ENCODE assay signal across 1 cellular context in the genomic region with DNA sequence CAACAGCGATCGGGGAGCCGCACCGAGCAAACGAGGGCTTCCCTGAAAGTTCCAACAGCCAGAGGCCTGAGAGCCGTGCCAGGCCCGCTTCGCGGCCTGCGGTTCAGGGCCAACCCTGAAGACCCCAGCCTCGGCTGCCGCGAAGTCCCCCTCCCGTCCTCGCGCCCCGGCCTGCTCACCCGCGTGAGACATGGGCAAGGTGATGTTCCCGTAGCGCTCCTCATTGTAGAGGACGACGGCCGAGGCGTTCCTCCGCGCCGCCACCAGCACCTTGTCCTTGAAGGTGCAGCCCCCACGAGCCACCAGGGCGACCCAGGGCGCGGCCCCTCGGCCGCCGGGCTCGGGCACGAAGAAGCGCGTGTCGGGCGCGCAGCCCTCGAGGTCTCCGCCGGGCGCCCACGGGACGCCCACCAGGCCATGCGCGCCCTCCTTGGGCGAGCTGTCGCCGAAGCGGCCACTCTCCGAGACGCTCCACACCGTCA.
TF ChIP-seq lines count a peak whose summit lies in the region.

No MANE protein-coding gene starts in this region.

TF ChIP-seq in HepG2, 621 proteins besides CTCF, POLR2A, EP300 and RAD21 (continued from another document):
- TF ChIP-seq, protein P1, sequence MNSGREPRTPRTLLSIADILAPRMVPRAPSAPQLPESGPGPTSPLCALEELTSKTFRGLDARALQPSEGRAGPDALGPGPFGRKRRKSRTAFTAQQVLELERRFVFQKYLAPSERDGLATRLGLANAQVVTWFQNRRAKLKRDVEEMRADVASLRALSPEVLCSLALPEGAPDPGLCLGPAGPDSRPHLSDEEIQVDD (CRISPR knock-in tag; IDR thresholded peaks at IDR 0.05; ENCODE audit: borderline replicate concordance): peak; percentile 90; the same call in 1 of the 2 replicates
- TF ChIP-seq SSRP1 (CRISPR knock-in tag; IDR thresholded peaks at IDR 0.05) (no peak), ZNF841 (CRISPR knock-in tag; IDR thresholded peaks at IDR 0.05; ENCODE audit: borderline replicate concordance) (0 out of 2 replicates have a peak, but pooled peaks have one; percentile 5), MAF1 (CRISPR knock-in tag; IDR thresholded peaks at IDR 0.05; ENCODE audit: borderline replicate concordance) (0 out of 2 replicates have a peak, but pooled peaks have one; percentile 32), SMARCC2 (IDR thresholded peaks at IDR 0.05) (no peak), FOXA3 (CRISPR knock-in tag; IDR thresholded peaks at IDR 0.05) (no peak), ZNF790 (CRISPR knock-in tag; IDR thresholded peaks at IDR 0.05; ENCODE audit: borderline replicate concordance) (peak; percentile 11), NFIC (IDR thresholded peaks at IDR 0.05; ENCODE audit: low read length) (no peak), ZNF615 (CRISPR knock-in tag; IDR thresholded peaks at IDR 0.05; ENCODE audit: borderline replicate concordance) (0 out of 2 replicates have a peak, but pooled peaks have one; percentile 55), MAFG (CRISPR knock-in tag; IDR thresholded peaks at IDR 0.05) (peak; percentile 59; the same call in 1 of the 2 replicates), HMG20B (CRISPR knock-in tag; conservative IDR thresholded peaks at IDR 0.05) (no peak), ZNF879 (CRISPR knock-in tag; IDR thresholded peaks at IDR 0.05) (peak; percentile 84; the same call in 1 of the 2 replicates), ZNF75D (CRISPR knock-in tag; IDR thresholded peaks at IDR 0.05; ENCODE audit: borderline replicate concordance) (peak; percentile 60; the same call in 1 of the 2 replicates), FOSL1 (CRISPR knock-in tag; IDR thresholded peaks at IDR 0.05; ENCODE audit: borderline replicate concordance) (no peak), ADNP (CRISPR knock-in tag; IDR thresholded peaks at IDR 0.05) (no peak), ZSCAN12 (CRISPR knock-in tag; IDR thresholded peaks at IDR 0.05) (0 out of 2 replicates have a peak, but pooled peaks have one; percentile 81), ZNF432 (CRISPR knock-in tag; IDR thresholded peaks at IDR 0.05; ENCODE audit: borderline replicate concordance) (no peak), ZNF274 (CRISPR knock-in tag; IDR thresholded peaks at IDR 0.05) (0 out of 2 replicates have a peak, but pooled peaks have one; percentile 8), KLF6 (CRISPR knock-in tag; IDR thresholded peaks at IDR 0.05) (peak; percentile 71; the same call in 1 of the 2 replicates), HNRNPL (IDR thresholded peaks at IDR 0.05; ENCODE audit: low read depth, low read length) (no peak)
- TF ChIP-seq, protein P2, sequence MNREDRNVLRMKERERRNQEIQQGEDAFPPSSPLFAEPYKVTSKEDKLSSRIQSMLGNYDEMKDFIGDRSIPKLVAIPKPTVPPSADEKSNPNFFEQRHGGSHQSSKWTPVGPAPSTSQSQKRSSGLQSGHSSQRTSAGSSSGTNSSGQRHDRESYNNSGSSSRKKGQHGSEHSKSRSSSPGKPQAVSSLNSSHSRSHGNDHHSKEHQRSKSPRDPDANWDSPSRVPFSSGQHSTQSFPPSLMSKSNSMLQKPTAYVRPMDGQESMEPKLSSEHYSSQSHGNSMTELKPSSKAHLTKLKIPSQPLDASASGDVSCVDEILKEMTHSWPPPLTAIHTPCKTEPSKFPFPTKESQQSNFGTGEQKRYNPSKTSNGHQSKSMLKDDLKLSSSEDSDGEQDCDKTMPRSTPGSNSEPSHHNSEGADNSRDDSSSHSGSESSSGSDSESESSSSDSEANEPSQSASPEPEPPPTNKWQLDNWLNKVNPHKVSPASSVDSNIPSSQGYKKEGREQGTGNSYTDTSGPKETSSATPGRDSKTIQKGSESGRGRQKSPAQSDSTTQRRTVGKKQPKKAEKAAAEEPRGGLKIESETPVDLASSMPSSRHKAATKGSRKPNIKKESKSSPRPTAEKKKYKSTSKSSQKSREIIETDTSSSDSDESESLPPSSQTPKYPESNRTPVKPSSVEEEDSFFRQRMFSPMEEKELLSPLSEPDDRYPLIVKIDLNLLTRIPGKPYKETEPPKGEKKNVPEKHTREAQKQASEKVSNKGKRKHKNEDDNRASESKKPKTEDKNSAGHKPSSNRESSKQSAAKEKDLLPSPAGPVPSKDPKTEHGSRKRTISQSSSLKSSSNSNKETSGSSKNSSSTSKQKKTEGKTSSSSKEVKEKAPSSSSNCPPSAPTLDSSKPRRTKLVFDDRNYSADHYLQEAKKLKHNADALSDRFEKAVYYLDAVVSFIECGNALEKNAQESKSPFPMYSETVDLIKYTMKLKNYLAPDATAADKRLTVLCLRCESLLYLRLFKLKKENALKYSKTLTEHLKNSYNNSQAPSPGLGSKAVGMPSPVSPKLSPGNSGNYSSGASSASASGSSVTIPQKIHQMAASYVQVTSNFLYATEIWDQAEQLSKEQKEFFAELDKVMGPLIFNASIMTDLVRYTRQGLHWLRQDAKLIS (CRISPR knock-in tag; IDR thresholded peaks at IDR 0.05): 0 out of 2 replicates have a peak, but pooled peaks have one; percentile 49
- TF ChIP-seq, protein P3, sequence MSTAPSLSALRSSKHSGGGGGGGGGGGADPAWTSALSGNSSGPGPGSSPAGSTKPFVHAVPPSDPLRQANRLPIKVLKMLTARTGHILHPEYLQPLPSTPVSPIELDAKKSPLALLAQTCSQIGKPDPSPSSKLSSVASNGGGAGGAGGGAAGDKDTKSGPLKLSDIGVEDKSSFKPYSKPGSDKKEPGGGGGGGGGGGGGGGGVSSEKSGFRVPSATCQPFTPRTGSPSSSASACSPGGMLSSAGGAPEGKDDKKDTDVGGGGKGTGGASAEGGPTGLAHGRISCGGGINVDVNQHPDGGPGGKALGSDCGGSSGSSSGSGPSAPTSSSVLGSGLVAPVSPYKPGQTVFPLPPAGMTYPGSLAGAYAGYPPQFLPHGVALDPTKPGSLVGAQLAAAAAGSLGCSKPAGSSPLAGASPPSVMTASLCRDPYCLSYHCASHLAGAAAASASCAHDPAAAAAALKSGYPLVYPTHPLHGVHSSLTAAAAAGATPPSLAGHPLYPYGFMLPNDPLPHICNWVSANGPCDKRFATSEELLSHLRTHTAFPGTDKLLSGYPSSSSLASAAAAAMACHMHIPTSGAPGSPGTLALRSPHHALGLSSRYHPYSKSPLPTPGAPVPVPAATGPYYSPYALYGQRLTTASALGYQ (CRISPR knock-in tag; IDR thresholded peaks at IDR 0.05): 0 out of 2 replicates have a peak, but pooled peaks have one; percentile 4
- TF ChIP-seq, protein P4, sequence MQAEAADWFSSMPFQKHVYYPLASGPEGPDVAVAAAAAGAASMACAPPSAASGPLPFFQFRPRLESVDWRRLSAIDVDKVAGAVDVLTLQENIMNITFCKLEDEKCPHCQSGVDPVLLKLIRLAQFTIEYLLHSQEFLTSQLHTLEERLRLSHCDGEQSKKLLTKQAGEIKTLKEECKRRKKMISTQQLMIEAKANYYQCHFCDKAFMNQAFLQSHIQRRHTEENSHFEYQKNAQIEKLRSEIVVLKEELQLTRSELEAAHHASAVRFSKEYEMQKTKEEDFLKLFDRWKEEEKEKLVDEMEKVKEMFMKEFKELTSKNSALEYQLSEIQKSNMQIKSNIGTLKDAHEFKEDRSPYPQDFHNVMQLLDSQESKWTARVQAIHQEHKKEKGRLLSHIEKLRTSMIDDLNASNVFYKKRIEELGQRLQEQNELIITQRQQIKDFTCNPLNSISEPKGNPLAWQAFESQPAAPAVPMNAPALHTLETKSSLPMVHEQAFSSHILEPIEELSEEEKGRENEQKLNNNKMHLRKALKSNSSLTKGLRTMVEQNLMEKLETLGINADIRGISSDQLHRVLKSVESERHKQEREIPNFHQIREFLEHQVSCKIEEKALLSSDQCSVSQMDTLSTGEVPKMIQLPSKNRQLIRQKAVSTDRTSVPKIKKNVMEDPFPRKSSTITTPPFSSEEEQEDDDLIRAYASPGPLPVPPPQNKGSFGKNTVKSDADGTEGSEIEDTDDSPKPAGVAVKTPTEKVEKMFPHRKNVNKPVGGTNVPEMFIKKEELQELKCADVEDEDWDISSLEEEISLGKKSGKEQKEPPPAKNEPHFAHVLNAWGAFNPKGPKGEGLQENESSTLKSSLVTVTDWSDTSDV (CRISPR knock-in tag; IDR thresholded peaks at IDR 0.05): peak; percentile 18
- TF ChIP-seq, protein P5, sequence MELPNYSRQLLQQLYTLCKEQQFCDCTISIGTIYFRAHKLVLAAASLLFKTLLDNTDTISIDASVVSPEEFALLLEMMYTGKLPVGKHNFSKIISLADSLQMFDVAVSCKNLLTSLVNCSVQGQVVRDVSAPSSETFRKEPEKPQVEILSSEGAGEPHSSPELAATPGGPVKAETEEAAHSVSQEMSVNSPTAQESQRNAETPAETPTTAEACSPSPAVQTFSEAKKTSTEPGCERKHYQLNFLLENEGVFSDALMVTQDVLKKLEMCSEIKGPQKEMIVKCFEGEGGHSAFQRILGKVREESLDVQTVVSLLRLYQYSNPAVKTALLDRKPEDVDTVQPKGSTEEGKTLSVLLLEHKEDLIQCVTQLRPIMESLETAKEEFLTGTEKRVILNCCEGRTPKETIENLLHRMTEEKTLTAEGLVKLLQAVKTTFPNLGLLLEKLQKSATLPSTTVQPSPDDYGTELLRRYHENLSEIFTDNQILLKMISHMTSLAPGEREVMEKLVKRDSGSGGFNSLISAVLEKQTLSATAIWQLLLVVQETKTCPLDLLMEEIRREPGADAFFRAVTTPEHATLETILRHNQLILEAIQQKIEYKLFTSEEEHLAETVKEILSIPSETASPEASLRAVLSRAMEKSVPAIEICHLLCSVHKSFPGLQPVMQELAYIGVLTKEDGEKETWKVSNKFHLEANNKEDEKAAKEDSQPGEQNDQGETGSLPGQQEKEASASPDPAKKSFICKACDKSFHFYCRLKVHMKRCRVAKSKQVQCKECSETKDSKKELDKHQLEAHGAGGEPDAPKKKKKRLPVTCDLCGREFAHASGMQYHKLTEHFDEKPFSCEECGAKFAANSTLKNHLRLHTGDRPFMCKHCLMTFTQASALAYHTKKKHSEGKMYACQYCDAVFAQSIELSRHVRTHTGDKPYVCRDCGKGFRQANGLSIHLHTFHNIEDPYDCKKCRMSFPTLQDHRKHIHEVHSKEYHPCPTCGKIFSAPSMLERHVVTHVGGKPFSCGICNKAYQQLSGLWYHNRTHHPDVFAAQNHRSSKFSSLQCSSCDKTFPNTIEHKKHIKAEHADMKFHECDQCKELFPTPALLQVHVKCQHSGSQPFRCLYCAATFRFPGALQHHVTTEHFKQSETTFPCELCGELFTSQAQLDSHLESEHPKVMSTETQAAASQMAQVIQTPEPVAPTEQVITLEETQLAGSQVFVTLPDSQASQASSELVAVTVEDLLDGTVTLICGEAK (IDR thresholded peaks at IDR 0.05): no peak
- TF ChIP-seq, protein P5 (CRISPR knock-in tag; IDR thresholded peaks at IDR 0.05): 0 out of 2 replicates have a peak, but pooled peaks have one; percentile 16
